In genomic region chr10:97081621-97082235, GRCh38 we compare ENCODE assay signal across 8 cellular contexts.
DNase-seq lines count a peak whose midpoint lies in the region; ATAC-seq, FAIRE-seq and TF ChIP-seq lines count a peak whose summit lies in the region.

No MANE protein-coding gene starts in this region.

- no peak overlapping the region for H3K27ac ChIP-seq in right atrium auricular region
- H3K27ac ChIP-seq in small intestine (ENCODE audit: low read depth in 1 of 2, low read length in 1 of 2) = no peak overlapping the region

- H3K9me3 ChIP-seq in right atrium auricular region (no peaks in the 10 kb centered on the region), small intestine (ENCODE audit: control insufficient read depth, low read depth) (no peaks in the 10 kb centered on the region)

- TF ChIP-seq CTCF in right atrium auricular region (IDR thresholded peaks at IDR 0.05) = peak in 1 of 2 donors; percentile 75

- DNase-seq in Right ventricle myocardium superior = no peak
- DNase-seq in right atrium auricular region (ENCODE audit: low spot score) = no peak
- DNase-seq in RKO (ENCODE audit: low spot score) = peak; percentile 53
- DNase-seq in activated effector memory CD4-positive, alpha-beta T cell treated with Interleukin-2 at 50 U/mL for 16 hours = peak; percentile 14
- peak; percentile 10 for DNase-seq in glomerular endothelial cell (ENCODE audit: extremely low read depth, low read depth, low spot score)
- DNase-seq in small intestine = peak; percentile 48

- H3K36me3 ChIP-seq in right atrium auricular region (no peaks in the 10 kb centered on the region), small intestine (ENCODE audit: control insufficient read depth in 2 of 2, insufficient read depth in 2 of 2, low read length in 2 of 2) (no peaks in the 10 kb centered on the region)

- WGBS in small intestine, 3 donors = 11 to 12% (median 12%) methylated on average over 6 of the region's 6 CpGs

- intact Hi-C loops in Right ventricle myocardium superior (cut with DNase I) = no loop called here

- no peak for FAIRE-seq in small intestine (lab: Jason Lieb, UNC)

- ATAC-seq in Right ventricle myocardium superior (ENCODE audit: poor library complexity) (peak; percentile 68), GM18858 (IDR thresholded peaks at IDR 0.05; ENCODE audit: unreplicated experiment) (no peak), GM18502 (IDR thresholded peaks at IDR 0.05; ENCODE audit: poor library complexity, unreplicated experiment) (no peak)

- no peaks in the 10 kb centered on the region for H3K27me3 ChIP-seq in right atrium auricular region
- peaks cover 0 to 2% of the 10 kb centered on the region in 2 donors for H3K27me3 ChIP-seq in small intestine (ENCODE audit: control insufficient read depth in 2 of 2, insufficient read depth in 2 of 2, low read length in 2 of 2)

- H3K4me1 ChIP-seq in right atrium auricular region (no peaks in the 10 kb centered on the region), small intestine (ENCODE audit: control insufficient read depth in 2 of 2, insufficient read depth in 1 of 2, low read depth in 1 of 2, low read length in 1 of 2) (no peaks in the 10 kb centered on the region)

- H3K4me3 ChIP-seq in right atrium auricular region = no peak overlapping the region
- H3K4me3 ChIP-seq in small intestine (ENCODE audit: low read depth in 1 of 2, low read length in 2 of 2) = no peak overlapping the region

Comparison
In these comparisons a context has a peak if more than half of its experiments do, and no peak if none do; other contexts are left out.
1. DNase-seq: peak in RKO (single experiment), activated effector memory CD4-positive, alpha-beta T cell treated with Interleukin-2 at 50 U/mL for 16 hours (single experiment), glomerular endothelial cell (single experiment) and small intestine (single experiment); none in Right ventricle myocardium superior (single experiment) and right atrium auricular region (single experiment).